ENCODE assay signal across 8 cellular contexts in genomic region chr5:139795074-139796001, GRCh38. TPM values are rescaled to one million over a fixed set of nuclear protein-coding genes. Genes with fewer than 3 reads are reported as not detected.
DNase-seq lines count a peak whose midpoint lies in the region; ATAC-seq and TF ChIP-seq lines count a peak whose summit lies in the region.

PSD2 (plus strand) TSS chr5:139795808; CDS start chr5:139809441, 13,633 bp downstream.

- H3K4me3 ChIP-seq in BJ (ENCODE audit: low read depth, low read length) = peak within 1 kb of the TSS; percentile 23
- H3K4me3 ChIP-seq in HUES6 (ENCODE audit: low read depth, low read length) = peak within 1 kb of the TSS; percentile 59
- peak within 1 kb of the TSS; percentile 44 for H3K4me3 ChIP-seq in adipocyte (ENCODE audit: low read length)

- no peak for ATAC-seq in GM21423 (IDR thresholded peaks at IDR 0.05; ENCODE audit: unreplicated experiment)
- ATAC-seq in HG03025 (IDR thresholded peaks at IDR 0.05; ENCODE audit: low FRiP score, unreplicated experiment) = no peak

- POLR2A ChIA-PET in BJ (lab: Charles Lee) = no interaction called here

- no peaks in the 10 kb centered on the region for H3K9me3 ChIP-seq in HUES6 (ENCODE audit: control insufficient read depth, insufficient read depth, low read depth, low read length)
- H3K9me3 ChIP-seq in adipocyte (ENCODE audit: control insufficient read depth, low read length) = no peaks in the 10 kb centered on the region

- DNase-seq in BJ (ENCODE audit: low read depth) (no peak), adipocyte (ENCODE audit: low read depth) (peak; percentile 59), iPS-NIHi11 (ENCODE audit: low spot score) (peak; percentile 90), substantia nigra (lab: John Stamatoyannopoulos, UW) (peak in 31 of 49 donors; percentile 13 to 82 (median 50)), SKM-1 treated with dmso at 0.1 percent for 144 hours (lab: John Stamatoyannopoulos, UW; ENCODE audit: unreplicated experiment) (no peak)

- H3K4me1 ChIP-seq in HUES6 (ENCODE audit: control insufficient read depth, insufficient read depth, low read length) (0 out of 2 replicates have a peak, but pooled peaks cover 6% of the 10 kb centered on the region), adipocyte (ENCODE audit: control insufficient read depth, insufficient read depth, low read length) (no peaks in the 10 kb centered on the region)

- no peak for TF ChIP-seq CTCF in BJ (IDR thresholded peaks at IDR 0.05; ENCODE audit: insufficient read depth, low read depth, low read length)

- CTCF ChIA-PET in BJ (lab: Yijun Ruan, JAX) = interaction anchor here (0.8 to 3.7 kb wide), 4 partner anchors 7 to 173 kb away, joined by 3 to 28 read pairs (median 3); no protein-coding TSS in a partner anchor

- no peak within 1 kb of the TSS for H3K9ac ChIP-seq in HUES6 (ENCODE audit: low read length)
- H3K9ac ChIP-seq in adipocyte (ENCODE audit: low read length) = no peak within 1 kb of the TSS

- H3K27me3 ChIP-seq in BJ (ENCODE audit: control insufficient read depth, insufficient read depth, low read length) (peaks cover 51% of the 10 kb centered on the region), HUES6 (ENCODE audit: control insufficient read depth, insufficient read depth, low read length) (peaks cover 99% of the 10 kb centered on the region), adipocyte (replicated peaks; ENCODE audit: control insufficient read depth, insufficient read depth, low read length) (peaks cover 49% of the 10 kb centered on the region)

- H3K36me3 ChIP-seq in BJ (ENCODE audit: control insufficient read depth, insufficient read depth, low read length) (no peaks in the 10 kb centered on the region), HUES6 (ENCODE audit: control insufficient read depth, insufficient read depth, low read length) (no peaks in the 10 kb centered on the region), adipocyte (ENCODE audit: control insufficient read depth, insufficient read depth, low read length, severe bottlenecking) (no peaks in the 10 kb centered on the region)

- H3K27ac ChIP-seq in HUES6 (ENCODE audit: low read depth, low read length) (no peak within 1 kb of the TSS), substantia nigra (ENCODE audit: low read depth, low read length, poor library complexity, severe bottlenecking) (peak within 1 kb of the TSS; percentile 37)

RNA-seq across cellular contexts. Expression of gene PSD2, which starts in this region (rescaled TPM):
- 0.04 and 0.06 TPM in 2 replicates for polyA plus RNA-seq in BJ (2011; rRNA removed)
- polyA minus RNA-seq in BJ (2011; rRNA and poly(A)+ RNA removed) = 0.15 TPM in 1 of 2 replicates, not detected in the other

Comparison
In these comparisons a context has a peak if more than half of its experiments do, and no peak if none do; other contexts are left out.
1. DNase-seq: peak in adipocyte (single experiment), iPS-NIHi11 (single experiment) and substantia nigra (31 of 49); none in BJ (single experiment) and SKM-1 treated with dmso at 0.1 percent for 144 hours (single experiment).
2. Peak in every context shown above with its lines, with median percentiles within 50 percentile points of each other: H3K4me3 ChIP-seq.